In genomic region chr10:13527864-13528137, GRCh38 we compare ENCODE assay signal across 8 cellular contexts. TPM values are rescaled to one million over a fixed set of nuclear protein-coding genes. Genes with fewer than 3 reads are reported as not detected.
A peak's percentile ranks its signal among the peaks of the same experiment; 100 is the strongest.
DNase-seq lines count a peak whose midpoint lies in the region; ATAC-seq and TF ChIP-seq lines count a peak whose summit lies in the region.

No MANE protein-coding gene starts in this region.

- intact Hi-C loops in activated naive CD4-positive, alpha-beta T cell treated with anti-CD3 and anti-CD28 coated beads for 36 hours (cut with micrococcal nuclease): loop anchor here (5.0 kb wide), 1 partner anchor 60 kb away; the partner anchor contains the start of gene PRPF18
- intact Hi-C loops in mammary epithelial cell (cut with micrococcal nuclease) (loop anchor here (1.0 kb wide), 1 partner anchor 58 kb away; the partner anchor contains the start of gene PRPF18), PC-9 (cut with micrococcal nuclease; ENCODE audit: unreplicated experiment) (no loop called here)

- H4K5ac ChIP-seq in mesendoderm (ENCODE audit: low read length): no peak overlapping the region

- no peaks in the 10 kb centered on the region for H3K9me2 ChIP-seq in PC-9 (ENCODE audit: insufficient read depth)

- H3K23ac ChIP-seq in mesendoderm (ENCODE audit: low read length): no peak overlapping the region

- POLR2A ChIA-PET in PC-9 (lab: Charles Lee; ENCODE audit: unreplicated experiment): no interaction called here

- H3K9me3 ChIP-seq in mammary epithelial cell (replicated peaks; ENCODE audit: insufficient read depth, low read length) (no peaks in the 10 kb centered on the region), PC-9 (ENCODE audit: insufficient read depth, low read depth) (no peaks in the 10 kb centered on the region)

- H3K79me2 ChIP-seq in mammary epithelial cell (ENCODE audit: insufficient read depth, low read length) (no peaks in the 10 kb centered on the region), mesendoderm (ENCODE audit: control insufficient read depth, insufficient read depth, low read length) (no peaks in the 10 kb centered on the region), PC-9 (ENCODE audit: low read depth) (no peaks in the 10 kb centered on the region)

- BruUV-seq in mammary epithelial cell (replicated peaks; lab: Mats Ljungman, UMichigan): no TSS peak
- no TSS peak for BruUV-seq in PC-9 (replicated peaks; lab: Mats Ljungman, UMichigan)

- in situ Hi-C loops in mammary epithelial cell (cut with MboI; ENCODE audit: low sequenced_read_pairs in 2 of 2): loop anchor here in 1 of 2 donors (25.0 kb wide), 1 partner anchor 166 kb away; no protein-coding TSS in a partner anchor

- H3K4me1 ChIP-seq in mammary epithelial cell (ENCODE audit: insufficient read depth, low read length) (peaks cover 21% of the 10 kb centered on the region), mesendoderm (ENCODE audit: control insufficient read depth, low read depth, low read length) (no peaks in the 10 kb centered on the region), PC-9 (replicated peaks; ENCODE audit: insufficient read depth) (no peaks in the 10 kb centered on the region)

- no peak overlapping the region for H2BK5ac ChIP-seq in mesendoderm (ENCODE audit: low read length)

- DNase-seq in activated naive CD4-positive, alpha-beta T cell treated with anti-CD3 and anti-CD28 coated beads for 36 hours: no peak
- DNase-seq in activated naive CD4-positive, alpha-beta T cell treated with Interleukin-2 at 50 U/mL for 16 hours: no peak
- peak; percentile 2 for DNase-seq in mammary epithelial cell
- DNase-seq in mesendoderm: peak; percentile 21
- DNase-seq in type B pancreatic cell (ENCODE audit: extremely low spot score, unreplicated experiment): no peak
- DNase-seq in NCI-H748 (lab: John Stamatoyannopoulos, UW; ENCODE audit: unreplicated experiment): no peak
- no peak for DNase-seq in PC-9

- H2AFZ ChIP-seq in mammary epithelial cell (ENCODE audit: low read depth, low read length) (peak overlapping the region; percentile 87), PC-9 (no peak overlapping the region)

- no peak overlapping the region for H4K8ac ChIP-seq in mesendoderm (ENCODE audit: low read depth, low read length)

- peak overlapping the region; percentile 93 for H3K18ac ChIP-seq in mesendoderm (ENCODE audit: low read length)

- H2BK15ac ChIP-seq in mesendoderm (replicated peaks; ENCODE audit: low read depth): no peak overlapping the region

- H2BK120ac ChIP-seq in mesendoderm (ENCODE audit: low read depth, low read length): no peak overlapping the region

- H3F3A ChIP-seq in PC-9 (ENCODE audit: insufficient read depth, low read depth): no peaks in the 10 kb centered on the region

- H3K4me2 ChIP-seq in mammary epithelial cell (ENCODE audit: insufficient read depth, low read depth, low read length) (peak overlapping the region; percentile 92), mesendoderm (ENCODE audit: low read length) (peak overlapping the region; percentile 51), PC-9 (no peak overlapping the region)

- H3K36me3 ChIP-seq in mammary epithelial cell (ENCODE audit: insufficient read depth, low read length) (no peaks in the 10 kb centered on the region), mesendoderm (ENCODE audit: control insufficient read depth, insufficient read depth, low read length) (no peaks in the 10 kb centered on the region), PC-9 (ENCODE audit: low read depth) (no peaks in the 10 kb centered on the region)

- no peaks in the 10 kb centered on the region for H3K27me3 ChIP-seq in mammary epithelial cell (ENCODE audit: insufficient read depth, low read length)
- H3K27me3 ChIP-seq in mesendoderm (ENCODE audit: insufficient read depth, low read length, poor library complexity): peaks cover 2% of the 10 kb centered on the region
- H3K27me3 ChIP-seq in PC-9 (ENCODE audit: insufficient read depth, low read depth): peaks cover 56% of the 10 kb centered on the region

- H3K4me3 ChIP-seq in mammary epithelial cell (replicated peaks in 1 of 3; ENCODE audit: insufficient read depth in 1 of 3, low read depth in 2 of 3, low read length in 3 of 3) (peak overlapping the region; percentile 41 to 58 (median 45)), mesendoderm (ENCODE audit: low read length) (peak overlapping the region; percentile 19), PC-9 (no peak overlapping the region)

- dilution Hi-C loops in mammary epithelial cell (cut with HindIII; ENCODE audit: low sequenced_read_pairs): no loop called here

- no peak overlapping the region for H3K27ac Mint-ChIP-seq in activated naive CD4-positive, alpha-beta T cell treated with anti-CD3 and anti-CD28 coated beads for 36 hours
- H3K27ac Mint-ChIP-seq in type B pancreatic cell: peak overlapping the region; percentile 77

- peaks cover 50% of the 10 kb centered on the region for H3K27me3 Mint-ChIP-seq in activated naive CD4-positive, alpha-beta T cell treated with anti-CD3 and anti-CD28 coated beads for 36 hours (ENCODE audit: low read depth)
- H3K27me3 Mint-ChIP-seq in type B pancreatic cell: peaks cover 42% of the 10 kb centered on the region

- ATAC-seq in GM21390 (IDR thresholded peaks at IDR 0.05; ENCODE audit: unreplicated experiment): no peak

- H3K56ac ChIP-seq in mesendoderm (ENCODE audit: low read length): peak overlapping the region; percentile 62

- H3K36me3 Mint-ChIP-seq in activated naive CD4-positive, alpha-beta T cell treated with anti-CD3 and anti-CD28 coated beads for 36 hours (ENCODE audit: low read depth): no peaks in the 10 kb centered on the region
- H3K36me3 Mint-ChIP-seq in type B pancreatic cell: no peaks in the 10 kb centered on the region

- CTCF ChIA-PET in activated naive CD4-positive, alpha-beta T cell treated with anti-CD3 and anti-CD28 coated beads for 36 hours (lab: Charles Lee): interaction anchor here (1.1 to 1.3 kb wide), 2 partner anchors 155 to 156 kb away, joined by 3 read pairs; no protein-coding TSS in a partner anchor
- CTCF ChIA-PET in mammary epithelial cell (lab: Charles Lee; ENCODE audit: low non-redundant PET): no interaction called here
- CTCF ChIA-PET in PC-9 (lab: Charles Lee): interaction anchor here (0.6 kb wide), 1 partner anchor 327 kb away, joined by 3 read pairs; no protein-coding TSS in a partner anchor

- no peaks in the 10 kb centered on the region for H3K79me1 ChIP-seq in mesendoderm (ENCODE audit: low read length)

- H4K20me1 ChIP-seq in mammary epithelial cell (ENCODE audit: insufficient read depth, low read length) (no peaks in the 10 kb centered on the region), PC-9 (ENCODE audit: insufficient read depth) (no peaks in the 10 kb centered on the region)

- H3K27ac ChIP-seq in mammary epithelial cell (ENCODE audit: insufficient read depth, low read depth, low read length) (no peak overlapping the region), mesendoderm (ENCODE audit: low read depth, low read length) (no peak overlapping the region), PC-9 (no peak overlapping the region)

- no peak overlapping the region for H3K4ac ChIP-seq in mesendoderm (ENCODE audit: low read depth, low read length)

- H2AK5ac ChIP-seq in mesendoderm (ENCODE audit: low read length): no peak overlapping the region

- no peaks in the 10 kb centered on the region for H3K9me3 Mint-ChIP-seq in activated naive CD4-positive, alpha-beta T cell treated with anti-CD3 and anti-CD28 coated beads for 36 hours
- H3K9me3 Mint-ChIP-seq in type B pancreatic cell: no peaks in the 10 kb centered on the region

- H3K4me1 Mint-ChIP-seq in activated naive CD4-positive, alpha-beta T cell treated with anti-CD3 and anti-CD28 coated beads for 36 hours (ENCODE audit: low read depth): peaks cover 10% of the 10 kb centered on the region
- H3K4me1 Mint-ChIP-seq in type B pancreatic cell (ENCODE audit: unreplicated experiment): peaks cover 16% of the 10 kb centered on the region

- peak overlapping the region; percentile 69 for H3K4me3 Mint-ChIP-seq in activated naive CD4-positive, alpha-beta T cell treated with anti-CD3 and anti-CD28 coated beads for 36 hours
- peak overlapping the region; percentile 91 for H3K4me3 Mint-ChIP-seq in type B pancreatic cell

- TF ChIP-seq CTCF in mammary epithelial cell (conservative IDR thresholded peaks at IDR 0.05 in 1 of 2, IDR thresholded peaks at IDR 0.05 in 1 of 2; ENCODE audit: extremely low read depth in 1 of 2, insufficient read depth in 1 of 2, low read depth in 1 of 2, low read length in 2 of 2) (no peak), type B pancreatic cell (conservative IDR thresholded peaks at IDR 0.05) (no peak), PC-9 (conservative IDR thresholded peaks at IDR 0.05) (no peak)

- 18% methylated on average over 5 of the region's 6 CpGs for WGBS in mammary epithelial cell (ENCODE audit: low coverage, missing lambda C conversion rate)
- no CpG with 5 or more reads among the region's 6 CpGs for WGBS in mesendoderm (ENCODE audit: extremely low coverage, insufficient coverage, low lambda C conversion rate)

- H3K9ac ChIP-seq in mammary epithelial cell (ENCODE audit: insufficient read depth, low read length): peak overlapping the region; percentile 27
- peak overlapping the region; percentile 17 for H3K9ac ChIP-seq in mesendoderm (ENCODE audit: low read length)

RNA-seq across cellular contexts. Expression of gene BEND7, which starts 1.0 kb away (rescaled TPM):
- not detected for total RNA-seq in activated naive CD4-positive, alpha-beta T cell treated with anti-CD3 and anti-CD28 coated beads for 36 hours
- total RNA-seq in mammary epithelial cell: 1 to 10 TPM; 6.0 to 8.0 TPM
- polyA plus RNA-seq in mammary epithelial cell: 1.4 TPM
- polyA minus RNA-seq in mammary epithelial cell: 1.4 TPM
- 4.3 TPM for polyA plus RNA-seq in mesendoderm (2013, experiment 1 of 2)
- 4.6 TPM for polyA plus RNA-seq in mesendoderm (2013, experiment 2 of 2)
- total RNA-seq in type B pancreatic cell (ENCODE audit: low replicate concordance): 14.1 and 16.4 TPM in 2 replicates
- total RNA-seq in PC-9 (2021): 1.7 and 3.2 TPM in 2 replicates

RNA-seq across cellular contexts. Expression of gene PRPF18, which starts 59.0 kb away (rescaled TPM):
- 10 to 100 TPM; 20.2 to 20.8 TPM for total RNA-seq in activated naive CD4-positive, alpha-beta T cell treated with anti-CD3 and anti-CD28 coated beads for 36 hours
- 10 to 100 TPM; 22.4 to 23.0 TPM for total RNA-seq in mammary epithelial cell
- polyA plus RNA-seq in mammary epithelial cell: 11.4 TPM
- 1.7 TPM for polyA minus RNA-seq in mammary epithelial cell
- polyA plus RNA-seq in mesendoderm (2013, experiment 1 of 2): 16.0 TPM
- 16.7 TPM for polyA plus RNA-seq in mesendoderm (2013, experiment 2 of 2)
- 16.7 and 20.3 TPM in 2 replicates for total RNA-seq in type B pancreatic cell (ENCODE audit: low replicate concordance)
- 18.9 and 19.1 TPM in 2 replicates for total RNA-seq in PC-9 (2021)

Comparison
In these comparisons a context has a peak if more than half of its experiments do, and no peak if none do; other contexts are left out.
1. DNase-seq: peak in mammary epithelial cell (single experiment) and mesendoderm (single experiment); none in activated naive CD4-positive, alpha-beta T cell treated with anti-CD3 and anti-CD28 coated beads for 36 hours (single experiment), activated naive CD4-positive, alpha-beta T cell treated with Interleukin-2 at 50 U/mL for 16 hours (single experiment), type B pancreatic cell (single experiment), NCI-H748 (single experiment) and PC-9 (0 of 2).